ENCODE assay signal across 1 cellular context in genomic region chr10:60420991-60421894, GRCh38.
TF ChIP-seq lines count a peak whose summit lies in the region.

No MANE protein-coding gene starts in this region.

TF ChIP-seq in HepG2, 621 proteins besides CTCF, POLR2A, EP300 and RAD21:
- TF ChIP-seq CEBPB (IDR thresholded peaks at IDR 0.05; ENCODE audit: borderline replicate concordance, low read depth, low read length) (peak; percentile 48; the same call in 1 of the 2 replicates), ZNF652 (CRISPR knock-in tag; IDR thresholded peaks at IDR 0.05; ENCODE audit: borderline replicate concordance, low read depth) (peak; percentile 28; the same call in 1 of the 2 replicates), NFRKB (IDR thresholded peaks at IDR 0.05) (no peak)
